In the genomic region with DNA sequence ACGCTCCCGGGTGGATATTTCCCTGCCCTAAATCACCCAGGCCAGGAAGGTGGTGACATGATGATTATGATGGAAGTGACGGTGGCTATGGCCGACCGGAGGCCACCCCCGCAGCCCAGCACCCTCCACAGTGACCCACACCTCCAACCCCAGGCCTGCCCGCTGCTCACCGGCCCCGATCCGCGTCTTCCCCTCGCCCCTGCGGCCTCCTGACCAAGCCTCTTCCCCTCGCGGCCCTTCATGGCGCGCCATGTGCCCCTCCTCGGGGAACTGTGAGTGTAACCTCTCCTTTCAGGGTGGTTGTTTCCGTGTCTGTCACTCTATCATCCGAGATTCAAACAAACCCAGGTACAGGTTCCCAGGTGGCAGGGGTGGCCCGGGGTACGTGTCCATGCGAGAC, we compare ENCODE assay signal across 16 cellular contexts.
DNase-seq lines count a peak whose midpoint lies in the region; ATAC-seq and TF ChIP-seq lines count a peak whose summit lies in the region.
"Had no signal": no experiment of that assay in that cellular context is flagged by ENCODE, and none has a peak within 500 bp of the region (broad histone marks: within the 10 kb centered on the region; RNA-seq: fewer than 3 reads in every experiment).

No MANE protein-coding gene starts in this region.

- H3K18ac ChIP-seq in H9 (ENCODE audit: insufficient read length, low read depth, low read length): no peak overlapping the region

- H3K4me1 Mint-ChIP-seq in H9 (no peaks in the 10 kb centered on the region), glutamatergic neuron (ENCODE audit: low read depth, unreplicated experiment) (peaks cover 5% of the 10 kb centered on the region)
- H3K4me1 Mint-ChIP-seq in stimulated activated memory B cell treated with anti-CD40 and anti-IgM and Interleukin-4, amounts not matched to agents 10 μg/mL and 1 μg/mL and 100 μg/mL, for 72 hours: no peaks in the 10 kb centered on the region
- H3K4me1 Mint-ChIP-seq: CD4-positive, CD25-positive, alpha-beta regulatory T cell had no signal

- no peaks in the 10 kb centered on the region for H4K20me1 ChIP-seq in H9 (ENCODE audit: control insufficient read depth, insufficient read depth, insufficient read length)
- H4K20me1 ChIP-seq: BLaER1 had no signal

- H3K14ac ChIP-seq in H9 (ENCODE audit: insufficient read depth, low read length): peak overlapping the region; percentile 10; the same call in 1 of the 2 replicates

- no peak overlapping the region for H3K9ac ChIP-seq in H9 (ENCODE audit: extremely low read depth, insufficient read length, low read length)
- H3K9ac ChIP-seq: BLaER1 had no signal

- TF ChIP-seq CTCF in BE2C (IDR thresholded peaks at IDR 0.05; ENCODE audit: low read depth, low read length): no peak
- no peak for TF ChIP-seq CTCF in H9 (conservative IDR thresholded peaks at IDR 0.05)
- TF ChIP-seq CTCF in glutamatergic neuron (IDR thresholded peaks at IDR 0.05; ENCODE audit: partially characterized antibody, unreplicated experiment): no peak

- H2AK5ac ChIP-seq in H9 (ENCODE audit: insufficient read length, low read length): no peak overlapping the region

- H3K4me1 ChIP-seq in BE2C (no peaks in the 10 kb centered on the region), H9 (ENCODE audit: insufficient read depth, low read length) (no peaks in the 10 kb centered on the region)
- H3K4me1 ChIP-seq: Caco-2 had no signal

- H3K23ac ChIP-seq in H9 (ENCODE audit: insufficient read length, low read depth, low read length): no peak overlapping the region

- H3T11ph ChIP-seq in H9 (ENCODE audit: low read length): no peak overlapping the region

- no peaks in the 10 kb centered on the region for H3K79me1 ChIP-seq in H9 (ENCODE audit: insufficient read depth, low read depth, low read length, poor library complexity, severe bottlenecking)

- no peaks in the 10 kb centered on the region for H3K23me2 ChIP-seq in H9 (ENCODE audit: insufficient read length, low read depth, low read length, poor library complexity, severe bottlenecking)

- H3K4ac ChIP-seq in H9 (ENCODE audit: low read depth, low read length): no peak overlapping the region

- H2BK5ac ChIP-seq in H9 (ENCODE audit: insufficient read length, low read length): no peak overlapping the region

- peak; percentile 4 for DNase-seq in BE2C
- DNase-seq in H9: no peak
- no peak for DNase-seq in glutamatergic neuron
- no peak for DNase-seq in T-helper 1 cell
- DNase-seq in HT-29 (ENCODE audit: low spot score): no peak
- DNase-seq: Caco-2; CD4-positive, CD25-positive, alpha-beta regulatory T cell; CD8-positive, alpha-beta T cell; DMS153; DND-41; GOT3; H7 had no signal

- H3K27me3 Mint-ChIP-seq in H9 (ENCODE audit: low read depth): peaks cover 4% of the 10 kb centered on the region
- H3K27me3 Mint-ChIP-seq in glutamatergic neuron (ENCODE audit: unreplicated experiment): no peaks in the 10 kb centered on the region
- peaks cover 16% of the 10 kb centered on the region for H3K27me3 Mint-ChIP-seq in stimulated activated memory B cell treated with anti-CD40 and anti-IgM and Interleukin-4, amounts not matched to agents 10 μg/mL and 1 μg/mL and 100 μg/mL, for 72 hours
- H3K27me3 Mint-ChIP-seq: CD4-positive, CD25-positive, alpha-beta regulatory T cell had no signal

- no peak overlapping the region for H2BK20ac ChIP-seq in H9 (ENCODE audit: low read depth, low read length, poor library complexity, severe bottlenecking)

- no peak overlapping the region for H3K56ac ChIP-seq in H9 (ENCODE audit: insufficient read length, low read depth, low read length)

- H3K79me2 ChIP-seq in H9 (ENCODE audit: insufficient read depth, low read length): no peaks in the 10 kb centered on the region

- no peak overlapping the region for H3K4me3 Mint-ChIP-seq in H9
- H3K4me3 Mint-ChIP-seq in glutamatergic neuron (ENCODE audit: unreplicated experiment): peak overlapping the region; percentile 15
- no peak overlapping the region for H3K4me3 Mint-ChIP-seq in stimulated activated memory B cell treated with anti-CD40 and anti-IgM and Interleukin-4, amounts not matched to agents 10 μg/mL and 1 μg/mL and 100 μg/mL, for 72 hours
- H3K4me3 Mint-ChIP-seq: CD4-positive, CD25-positive, alpha-beta regulatory T cell; CD8-positive, alpha-beta T cell had no signal

- H2BK15ac ChIP-seq in H9 (ENCODE audit: low read depth, low read length): no peak overlapping the region

- H4K91ac ChIP-seq in H9 (ENCODE audit: insufficient read length, low read depth, low read length): no peak overlapping the region

- H2BK120ac ChIP-seq in H9 (ENCODE audit: low read depth, low read length, poor library complexity, severe bottlenecking): no peak overlapping the region

- H4K8ac ChIP-seq in H9 (replicated peaks; ENCODE audit: insufficient read length, low read depth, low read length): no peak overlapping the region

- H3K36me3 Mint-ChIP-seq in H9 (ENCODE audit: insufficient read depth in 1 of 3, low read depth in 3 of 3) (no peaks in the 10 kb centered on the region), glutamatergic neuron (ENCODE audit: unreplicated experiment) (peaks cover 6% of the 10 kb centered on the region)
- no peaks in the 10 kb centered on the region for H3K36me3 Mint-ChIP-seq in stimulated activated memory B cell treated with anti-CD40 and anti-IgM and Interleukin-4, amounts not matched to agents 10 μg/mL and 1 μg/mL and 100 μg/mL, for 72 hours
- H3K36me3 Mint-ChIP-seq: CD4-positive, CD25-positive, alpha-beta regulatory T cell; CD8-positive, alpha-beta T cell had no signal

- ATAC-seq in stimulated activated memory B cell treated with anti-CD40 and anti-IgM and Interleukin-4, amounts not matched to agents 10 μg/mL and 1 μg/mL and 100 μg/mL, for 72 hours: peak; percentile 3
- ATAC-seq: CD8-positive, alpha-beta T cell; HCT116 had no signal

- peak overlapping the region in 1 of 3 experiments; percentile 49; a peak in 1 of 7 replicates for H3K27ac Mint-ChIP-seq in H9
- no peak overlapping the region for H3K27ac Mint-ChIP-seq in glutamatergic neuron (ENCODE audit: unreplicated experiment)
- no peak overlapping the region for H3K27ac Mint-ChIP-seq in stimulated activated memory B cell treated with anti-CD40 and anti-IgM and Interleukin-4, amounts not matched to agents 10 μg/mL and 1 μg/mL and 100 μg/mL, for 72 hours
- H3K27ac Mint-ChIP-seq: CD4-positive, CD25-positive, alpha-beta regulatory T cell; CD8-positive, alpha-beta T cell had no signal

- peaks cover 2 to 3% of the 10 kb centered on the region in 2 experiments; a peak in 3 of 5 replicates for H3K9me3 Mint-ChIP-seq in H9
- no peaks in the 10 kb centered on the region for H3K9me3 Mint-ChIP-seq in glutamatergic neuron (ENCODE audit: unreplicated experiment)
- H3K9me3 Mint-ChIP-seq in stimulated activated memory B cell treated with anti-CD40 and anti-IgM and Interleukin-4, amounts not matched to agents 10 μg/mL and 1 μg/mL and 100 μg/mL, for 72 hours: peaks cover 9% of the 10 kb centered on the region
- H3K9me3 Mint-ChIP-seq: CD8-positive, alpha-beta T cell had no signal

- no CpG with 5 or more reads among the region's 23 CpGs for WGBS in H9 (ENCODE audit: extremely low coverage, insufficient read length, low lambda C conversion rate)

- H3K4me2 ChIP-seq in H9 (ENCODE audit: insufficient read depth, insufficient read length, low read length): no peak overlapping the region
- H3K4me2 ChIP-seq: BLaER1 had no signal

- peaks cover 25% of the 10 kb centered on the region for H3K27me3 ChIP-seq in BE2C
- H3K27me3 ChIP-seq in H9 (ENCODE audit: insufficient read depth, low read length): no peaks in the 10 kb centered on the region
- H3K27me3 ChIP-seq: BLaER1 had no signal

- H3K4me3 ChIP-seq in BE2C (ENCODE audit: low read depth, low read length): no peak overlapping the region
- H3K4me3 ChIP-seq: BLaER1 had no signal

- no peak overlapping the region for H4K5ac ChIP-seq in H9 (ENCODE audit: insufficient read length, low read depth, low read length)

- H2AFZ ChIP-seq in H9 (ENCODE audit: low read length): no peak overlapping the region

- H2BK12ac ChIP-seq in H9 (ENCODE audit: insufficient read length, low read depth, low read length): no peak overlapping the region

- no peak overlapping the region for H3K27ac ChIP-seq in H9 (ENCODE audit: insufficient read length, low read depth, low read length)
- H3K27ac ChIP-seq: BLaER1, C4-2B had no signal

- no peaks in the 10 kb centered on the region for H3K36me3 ChIP-seq in BE2C
- H3K36me3 ChIP-seq: BLaER1 had no signal

- H3K9me3 ChIP-seq in BE2C: no peaks in the 10 kb centered on the region; the same call in 1 of the 2 replicates
- H3K9me3 ChIP-seq in H9 (ENCODE audit: control insufficient read depth, low read depth, low read length): no peaks in the 10 kb centered on the region
- H3K9me3 ChIP-seq: BLaER1, Caco-2 had no signal
